In the genomic region with DNA sequence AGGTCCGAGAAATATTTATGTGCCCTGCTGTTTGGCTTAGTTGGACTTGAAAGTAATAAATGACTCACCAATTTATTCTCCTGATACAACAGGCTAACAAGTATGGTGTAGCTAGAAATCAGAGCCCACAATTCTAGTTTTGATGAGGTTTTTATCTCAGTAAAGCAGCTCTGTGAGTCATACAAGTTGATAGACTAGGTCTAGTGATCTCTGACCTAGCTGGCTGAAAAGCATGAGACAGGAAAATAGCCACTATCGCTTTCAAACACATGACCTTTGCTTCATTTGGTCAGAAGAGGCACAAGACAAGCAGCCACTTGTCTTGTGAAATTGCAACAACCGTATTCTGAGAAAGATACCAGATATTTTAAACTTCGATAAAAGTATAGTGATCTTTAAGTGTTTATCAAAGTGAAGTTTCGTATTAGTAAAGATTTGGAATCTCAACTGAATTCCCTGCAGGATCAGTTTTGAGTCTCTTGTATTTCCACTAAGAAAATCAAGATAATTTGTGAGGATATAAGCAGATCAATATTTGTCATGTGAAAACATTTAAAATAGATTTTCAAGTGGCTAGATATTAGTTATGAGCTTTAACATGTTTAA, we compare ENCODE assay signal across 9 cellular contexts.
DNase-seq lines count a peak whose midpoint lies in the region; ATAC-seq, FAIRE-seq and TF ChIP-seq lines count a peak whose summit lies in the region.
"Had no signal": no experiment of that assay in that cellular context is flagged by ENCODE, and none has a peak within 500 bp of the region (broad histone marks: within the 10 kb centered on the region; RNA-seq: fewer than 3 reads in every experiment).

No MANE protein-coding gene starts in this region.

- no peaks in the 10 kb centered on the region for H3K9me2 ChIP-seq in OCI-LY7 (ENCODE audit: insufficient read depth, low read length)

- CTCF ChIA-PET in OCI-LY7 (lab: Charles Lee; ENCODE audit: unreplicated experiment) = no interaction called here

- H3K4me2 ChIP-seq in OCI-LY7 (ENCODE audit: low read length) = no peak overlapping the region

- H3K9me3 ChIP-seq in OCI-LY7 (ENCODE audit: low read length) = no peaks in the 10 kb centered on the region

- no TSS peak for BruUV-seq in OCI-LY7 (replicated peaks; lab: Mats Ljungman, UMichigan)

- no peaks in the 10 kb centered on the region; the same call in 1 of the 2 replicates for H4K20me1 ChIP-seq in OCI-LY7 (ENCODE audit: insufficient read depth, low read length)

- H3K79me2 ChIP-seq in OCI-LY7 (ENCODE audit: insufficient read depth, low read depth, low read length) = no peaks in the 10 kb centered on the region

- H3K36me3 ChIP-seq in OCI-LY7 (ENCODE audit: insufficient read depth, low read length) = no peaks in the 10 kb centered on the region

- H3K4me3 ChIP-seq in OCI-LY7 (ENCODE audit: low read depth, low read length, poor library complexity, severe bottlenecking) = no peak overlapping the region

- peak; percentile 29 for FAIRE-seq in D721Med (lab: Jason Lieb, UNC)

- no peak overlapping the region for H3K27ac ChIP-seq in OCI-LY7 (ENCODE audit: low read depth, low read length, poor library complexity, severe bottlenecking)
- H3K27ac ChIP-seq: C4-2B had no signal

- DNase-seq in D721Med (ENCODE audit: insufficient read length, low spot score) = no peak
- peak; percentile 94 for DNase-seq in OCI-M1 (lab: John Stamatoyannopoulos, UW)
- DNase-seq in iris pigment epithelial cell (ENCODE audit: low read depth) = peak; percentile 3
- DNase-seq in GM03348 (ENCODE audit: low spot score) = no peak
- no peak for DNase-seq in OCI-LY7 (ENCODE audit: low spot score)
- DNase-seq in activated CD4-positive, alpha-beta T cell treated with anti-CD3 and anti-CD28 coated beads for 1 hour = no peak
- no peak for DNase-seq in anterior cingulate cortex (lab: John Stamatoyannopoulos, UW)

- TF ChIP-seq CTCF in D721Med (IDR thresholded peaks at IDR 0.05; ENCODE audit: insufficient read depth, missing control alignments) = no peak
- no peak for TF ChIP-seq CTCF in OCI-LY7 (conservative IDR thresholded peaks at IDR 0.05; ENCODE audit: low read length)

- H3K4me1 ChIP-seq in OCI-LY7 (ENCODE audit: insufficient read depth, low read length, poor library complexity, severe bottlenecking) = no peaks in the 10 kb centered on the region

- no peak overlapping the region for H2AFZ ChIP-seq in OCI-LY7 (ENCODE audit: low read length)

- peak; percentile 62 for ATAC-seq in GM21717 (IDR thresholded peaks at IDR 0.05; ENCODE audit: unreplicated experiment)

- POLR2A ChIA-PET in OCI-LY7 (lab: Charles Lee) = interaction anchor here (0.8 kb wide), 1 partner anchor 37 kb away, joined by 3 read pairs; no protein-coding TSS in a partner anchor

- intact Hi-C loops in OCI-LY7 (cut with micrococcal nuclease; ENCODE audit: unreplicated experiment) = no loop called here

Comparison
In these comparisons a context has a peak if more than half of its experiments do, and no peak if none do; other contexts are left out.
1. DNase-seq: peak in OCI-M1 (single experiment) and iris pigment epithelial cell (single experiment); none in D721Med (single experiment), GM03348 (single experiment), OCI-LY7 (single experiment), activated CD4-positive, alpha-beta T cell treated with anti-CD3 and anti-CD28 coated beads for 1 hour (single experiment) and anterior cingulate cortex (0 of 58).